ENCODE assay signal across 14 cellular contexts in the genomic region with DNA sequence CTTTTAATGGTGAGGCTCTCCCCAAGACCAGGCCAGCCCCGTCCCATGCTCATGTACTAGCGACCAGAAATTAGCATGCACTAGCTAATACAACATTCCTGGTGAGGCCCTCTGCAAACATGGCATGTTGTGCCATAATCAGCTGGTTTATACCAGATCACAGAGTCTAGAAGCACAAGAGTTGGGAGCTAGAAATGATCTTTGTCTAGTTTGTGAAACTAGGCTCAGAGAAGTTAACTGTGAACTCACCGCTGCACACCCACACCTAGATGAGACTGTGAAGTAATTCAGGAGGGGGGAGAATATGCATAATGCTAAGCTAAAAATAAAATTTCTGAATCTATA. TPM values are rescaled to one million over a fixed set of nuclear protein-coding genes. Genes with fewer than 3 reads are reported as not detected.
DNase-seq lines count a peak whose midpoint lies in the region; ATAC-seq and TF ChIP-seq lines count a peak whose summit lies in the region.
"Had no signal": no experiment of that assay in that cellular context is flagged by ENCODE, and none has a peak within 500 bp of the region (broad histone marks: within the 10 kb centered on the region; RNA-seq: fewer than 3 reads in every experiment).

No MANE protein-coding gene starts in this region.

- H3K27me3 ChIP-seq in adipocyte (replicated peaks; ENCODE audit: control insufficient read depth, insufficient read depth, low read length) (no peaks in the 10 kb centered on the region), WERI-Rb-1 (ENCODE audit: insufficient read depth, low read depth, severe bottlenecking) (no peaks in the 10 kb centered on the region)

- DNase-seq in activated naive CD4-positive, alpha-beta T cell treated with anti-CD3 and anti-CD28 coated beads for 36 hours, result no peak
- DNase-seq in activated naive CD4-positive, alpha-beta T cell treated with anti-CD3 and anti-CD28 coated beads, Interleukin-2, amount 50 U/mL, for 16 hours, result no peak
- DNase-seq in adipocyte (ENCODE audit: low read depth) (peak; percentile 23), kidney tubule cell (ENCODE audit: low spot score) (peak; percentile 13), WERI-Rb-1 (no peak), HCEC 1CT (no peak)
- no peak for DNase-seq in stimulated activated naive CD8-positive, alpha-beta T cell treated with anti-CD3 and anti-CD28 coated beads, Interleukin-15, amount 100 ng/mL, for 72 hours
- no peak for DNase-seq in activated CD4-positive, alpha-beta T cell treated with anti-CD3 and anti-CD28 coated beads, Interleukin-2, amount 50 U/mL, for 48 hours
- DNase-seq: activated CD4-positive, CD25-positive, alpha-beta regulatory T cell treated with anti-CD3 and anti-CD28 coated beads, Interleukin-2, amount 50 U/mL, for 72 hours; activated naive CD4-positive, alpha-beta T cell treated with anti-CD3 and anti-CD28 coated beads, Interleukin-2, amount 10 ng/mL, durations not matched to agents 7 days and 5 days; naive thymus-derived CD8-positive, alpha-beta T cell; NCI-H1417 had no signal

- no peak overlapping the region for H3K9ac ChIP-seq in adipocyte (ENCODE audit: low read length)

- TF ChIP-seq CTCF in WERI-Rb-1 (IDR thresholded peaks at IDR 0.05; ENCODE audit: low read depth, low read length), result no peak

- no peaks in the 10 kb centered on the region for H3K9me3 Mint-ChIP-seq in activated naive CD4-positive, alpha-beta T cell treated with anti-CD3 and anti-CD28 coated beads for 36 hours
- H3K9me3 Mint-ChIP-seq in stimulated activated naive CD8-positive, alpha-beta T cell treated with anti-CD3 and anti-CD28 coated beads, Interleukin-15, amount 100 ng/mL, for 72 hours, result no peaks in the 10 kb centered on the region
- H3K9me3 Mint-ChIP-seq: activated naive CD4-positive, alpha-beta T cell treated with anti-CD3 and anti-CD28 coated beads, Interleukin-2, amount 10 ng/mL, durations not matched to agents 7 days and 5 days; naive thymus-derived CD8-positive, alpha-beta T cell; stimulated activated effector memory CD8-positive, alpha-beta T cell treated with anti-CD3 and anti-CD28 coated beads, Interleukin-12 subunit alpha, Interleukin-12 subunit beta, amount 100 ng/mL, for 72 hours had no signal

- H3K4me1 Mint-ChIP-seq in activated naive CD4-positive, alpha-beta T cell treated with anti-CD3 and anti-CD28 coated beads for 36 hours (ENCODE audit: low read depth), result peaks cover 44% of the 10 kb centered on the region
- peaks cover 50% of the 10 kb centered on the region for H3K4me1 Mint-ChIP-seq in stimulated activated naive CD8-positive, alpha-beta T cell treated with anti-CD3 and anti-CD28 coated beads, Interleukin-15, amount 100 ng/mL, for 72 hours

- CTCF ChIA-PET in activated naive CD4-positive, alpha-beta T cell treated with anti-CD3 and anti-CD28 coated beads for 36 hours (lab: Charles Lee), result interaction anchor here (0.6 to 1.6 kb wide), 4 partner anchors 11 to 54 kb away, joined by 3 to 5 read pairs (median 4); no protein-coding TSS in a partner anchor

- peak overlapping the region; percentile 10 for H3K27ac Mint-ChIP-seq in activated naive CD4-positive, alpha-beta T cell treated with anti-CD3 and anti-CD28 coated beads for 36 hours
- H3K27ac Mint-ChIP-seq in stimulated activated naive CD8-positive, alpha-beta T cell treated with anti-CD3 and anti-CD28 coated beads, Interleukin-15, amount 100 ng/mL, for 72 hours, result peak overlapping the region; percentile 78 to 95
- H3K27ac Mint-ChIP-seq: activated naive CD4-positive, alpha-beta T cell treated with anti-CD3 and anti-CD28 coated beads, Interleukin-2, amount 10 ng/mL, durations not matched to agents 7 days and 5 days; stimulated activated effector memory CD8-positive, alpha-beta T cell treated with anti-CD3 and anti-CD28 coated beads, Interleukin-12 subunit alpha, Interleukin-12 subunit beta, amount 100 ng/mL, for 72 hours had no signal

- peaks cover 14% of the 10 kb centered on the region for H3K36me3 Mint-ChIP-seq in activated naive CD4-positive, alpha-beta T cell treated with anti-CD3 and anti-CD28 coated beads for 36 hours (ENCODE audit: low read depth)

- H3K36me3 ChIP-seq in adipocyte (ENCODE audit: control insufficient read depth, insufficient read depth, low read length, severe bottlenecking), result peaks cover 35% of the 10 kb centered on the region
- peaks cover 49% of the 10 kb centered on the region for H3K36me3 ChIP-seq in WERI-Rb-1

- no peak overlapping the region for H3K4me3 Mint-ChIP-seq in activated naive CD4-positive, alpha-beta T cell treated with anti-CD3 and anti-CD28 coated beads for 36 hours
- no peak overlapping the region for H3K4me3 Mint-ChIP-seq in stimulated activated naive CD8-positive, alpha-beta T cell treated with anti-CD3 and anti-CD28 coated beads, Interleukin-15, amount 100 ng/mL, for 72 hours
- H3K4me3 Mint-ChIP-seq: activated naive CD4-positive, alpha-beta T cell treated with anti-CD3 and anti-CD28 coated beads, Interleukin-2, amount 10 ng/mL, durations not matched to agents 7 days and 5 days; naive thymus-derived CD8-positive, alpha-beta T cell; stimulated activated effector memory CD8-positive, alpha-beta T cell treated with anti-CD3 and anti-CD28 coated beads, Interleukin-12 subunit alpha, Interleukin-12 subunit beta, amount 100 ng/mL, for 72 hours had no signal

- no peaks in the 10 kb centered on the region for H3K27me3 Mint-ChIP-seq in activated naive CD4-positive, alpha-beta T cell treated with anti-CD3 and anti-CD28 coated beads for 36 hours (ENCODE audit: low read depth)
- no peaks in the 10 kb centered on the region for H3K27me3 Mint-ChIP-seq in stimulated activated naive CD8-positive, alpha-beta T cell treated with anti-CD3 and anti-CD28 coated beads, Interleukin-15, amount 100 ng/mL, for 72 hours
- H3K27me3 Mint-ChIP-seq: activated naive CD4-positive, alpha-beta T cell treated with anti-CD3 and anti-CD28 coated beads, Interleukin-2, amount 10 ng/mL, durations not matched to agents 7 days and 5 days; naive thymus-derived CD8-positive, alpha-beta T cell had no signal

- no peak for ATAC-seq in stimulated activated naive CD8-positive, alpha-beta T cell treated with anti-CD3 and anti-CD28 coated beads, Interleukin-15, amount 100 ng/mL, for 72 hours
- ATAC-seq: stimulated activated effector memory CD8-positive, alpha-beta T cell treated with anti-CD3 and anti-CD28 coated beads, Interleukin-12 subunit alpha, Interleukin-12 subunit beta, amount 100 ng/mL, for 72 hours had no signal

- H3K4me1 ChIP-seq in adipocyte (ENCODE audit: control insufficient read depth, insufficient read depth, low read length), result peaks cover 36% of the 10 kb centered on the region

- intact Hi-C loops in activated naive CD4-positive, alpha-beta T cell treated with anti-CD3 and anti-CD28 coated beads for 36 hours (cut with micrococcal nuclease), result no loop called here

- H3K27ac ChIP-seq in WERI-Rb-1, result no peak overlapping the region
- H3K27ac ChIP-seq: SK-N-MC had no signal

- H3K4me3 ChIP-seq in adipocyte (ENCODE audit: low read length) (peak overlapping the region; percentile 6), WERI-Rb-1 (ENCODE audit: low read depth, low read length) (no peak overlapping the region)
- H3K4me3 ChIP-seq: SK-N-MC had no signal

- H3K9me3 ChIP-seq in adipocyte (ENCODE audit: control insufficient read depth, low read length) (no peaks in the 10 kb centered on the region), WERI-Rb-1 (ENCODE audit: severe bottlenecking) (no peaks in the 10 kb centered on the region)

RNA-seq across cellular contexts. Expression of gene MTMR12, which starts 37.3 kb away (rescaled TPM):
- 10 to 100 TPM; 14.1 to 16.0 TPM for total RNA-seq in activated naive CD4-positive, alpha-beta T cell treated with anti-CD3 and anti-CD28 coated beads for 36 hours

Comparison
In these comparisons a context has a peak if more than half of its experiments do, and no peak if none do; other contexts are left out.
1. DNase-seq: peak in adipocyte (single experiment) and kidney tubule cell (single experiment); none in activated naive CD4-positive, alpha-beta T cell treated with anti-CD3 and anti-CD28 coated beads for 36 hours (single experiment), activated naive CD4-positive, alpha-beta T cell treated with anti-CD3 and anti-CD28 coated beads, Interleukin-2, amount 50 U/mL, for 16 hours (single experiment), stimulated activated naive CD8-positive, alpha-beta T cell treated with anti-CD3 and anti-CD28 coated beads, Interleukin-15, amount 100 ng/mL, for 72 hours (0 of 2), WERI-Rb-1 (single experiment), HCEC 1CT (single experiment) and activated CD4-positive, alpha-beta T cell treated with anti-CD3 and anti-CD28 coated beads, Interleukin-2, amount 50 U/mL, for 48 hours (0 of 2).